In the genomic region with DNA sequence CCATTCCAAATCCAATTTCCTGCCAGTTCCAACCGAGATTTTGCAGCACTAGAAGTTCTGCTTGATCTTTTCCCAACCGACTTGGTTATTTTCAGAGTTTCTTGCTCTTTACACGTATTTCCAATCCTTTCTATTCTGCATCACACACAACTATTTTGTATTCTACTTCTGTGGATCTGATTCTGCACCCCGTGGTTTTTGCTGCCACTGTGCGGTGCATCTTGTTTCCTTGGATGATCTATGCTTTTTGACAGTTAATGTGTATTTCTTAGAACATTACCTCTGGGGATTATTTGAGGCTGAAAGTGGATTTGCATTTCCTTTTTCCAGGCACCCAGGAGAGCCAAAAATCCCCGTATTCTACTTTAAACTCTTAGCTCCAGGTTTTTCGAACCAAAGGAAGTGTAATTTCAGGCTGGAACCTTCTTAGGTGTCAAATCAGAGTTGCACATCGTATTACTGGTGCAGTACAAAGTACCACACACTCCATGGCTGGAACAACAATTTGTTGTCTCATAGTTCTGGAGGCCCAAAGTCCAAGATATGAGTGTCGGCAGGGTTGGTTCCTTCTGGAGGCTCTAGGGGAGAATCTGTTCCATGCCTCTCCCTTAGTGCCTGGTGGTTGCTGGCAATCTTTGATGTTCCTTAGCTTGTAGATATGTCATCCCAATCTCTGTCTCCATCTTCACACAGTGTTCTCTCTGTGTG, we compare ENCODE assay signal across 21 cellular contexts. TPM values are rescaled to one million over a fixed set of nuclear protein-coding genes. Genes with fewer than 3 reads are reported as not detected.
DNase-seq lines count a peak whose midpoint lies in the region; ATAC-seq, FAIRE-seq and TF ChIP-seq lines count a peak whose summit lies in the region.
"Had no signal": no experiment of that assay in that cellular context is flagged by ENCODE, and none has a peak within 500 bp of the region (broad histone marks: within the 10 kb centered on the region; RNA-seq: fewer than 3 reads in every experiment).

No MANE protein-coding gene starts in this region.

- FAIRE-seq in bronchial epithelial cell (lab: Jason Lieb, UNC) (peak; percentile 55), HepG2 (lab: Jason Lieb, UNC) (peak; percentile 43)
- FAIRE-seq: G401.6 had no signal

- no peaks in the 10 kb centered on the region for H3K36me3 Mint-ChIP-seq in activated naive CD8-positive, alpha-beta T cell treated with anti-CD3 and anti-CD28 coated beads, Interleukin-2, amount 10 ng/mL, durations not matched to agents 7 days and 5 days
- H3K36me3 Mint-ChIP-seq in activated naive CD8-positive, alpha-beta T cell treated with anti-CD3 and anti-CD28 coated beads for 36 hours, result no peaks in the 10 kb centered on the region

- H3K4me3 Mint-ChIP-seq in activated naive CD8-positive, alpha-beta T cell treated with anti-CD3 and anti-CD28 coated beads, Interleukin-2, amount 10 ng/mL, durations not matched to agents 7 days and 5 days, result peak overlapping the region; percentile 23
- no peak overlapping the region for H3K4me3 Mint-ChIP-seq in activated naive CD8-positive, alpha-beta T cell treated with anti-CD3 and anti-CD28 coated beads for 36 hours
- H3K4me3 Mint-ChIP-seq: CD4-positive, alpha-beta T cell had no signal

- in situ Hi-C loops in HepG2 (cut with HindIII; ENCODE audit: extremely low pct_ligation_motif_present, low pct_unique_long_range_greater_than_20kb), result no loop called here

- H3K4me1 ChIP-seq in HepG2 (ENCODE audit: insufficient read depth, low read length), result peaks cover 70% of the 10 kb centered on the region

- H2AFZ ChIP-seq in HepG2 (ENCODE audit: low read length), result no peak overlapping the region
- H2AFZ ChIP-seq: GM23248 had no signal

- no peaks in the 10 kb centered on the region for H3K9me3 Mint-ChIP-seq in activated naive CD8-positive, alpha-beta T cell treated with anti-CD3 and anti-CD28 coated beads, Interleukin-2, amount 10 ng/mL, durations not matched to agents 7 days and 5 days
- H3K9me3 Mint-ChIP-seq in activated naive CD8-positive, alpha-beta T cell treated with anti-CD3 and anti-CD28 coated beads for 36 hours, result no peaks in the 10 kb centered on the region
- H3K9me3 Mint-ChIP-seq: CD4-positive, alpha-beta T cell had no signal

- no peak for ATAC-seq in activated naive CD8-positive, alpha-beta T cell treated with anti-CD3 and anti-CD28 coated beads, Interleukin-2, amount 10 ng/mL, durations not matched to agents 7 days and 5 days (ENCODE audit: low read depth)
- ATAC-seq in HepG2 (peak; percentile 34), HG03175 (IDR thresholded peaks at IDR 0.05; ENCODE audit: unreplicated experiment) (no peak)
- ATAC-seq: Panc1 had no signal

- peaks cover 40% of the 10 kb centered on the region for H3K27me3 Mint-ChIP-seq in activated naive CD8-positive, alpha-beta T cell treated with anti-CD3 and anti-CD28 coated beads, Interleukin-2, amount 10 ng/mL, durations not matched to agents 7 days and 5 days
- H3K27me3 Mint-ChIP-seq in activated naive CD8-positive, alpha-beta T cell treated with anti-CD3 and anti-CD28 coated beads for 36 hours, result peaks cover 54% of the 10 kb centered on the region

- no peak overlapping the region for H3K27ac Mint-ChIP-seq in activated naive CD8-positive, alpha-beta T cell treated with anti-CD3 and anti-CD28 coated beads, Interleukin-2, amount 10 ng/mL, durations not matched to agents 7 days and 5 days
- no peak overlapping the region for H3K27ac Mint-ChIP-seq in activated naive CD8-positive, alpha-beta T cell treated with anti-CD3 and anti-CD28 coated beads for 36 hours
- H3K27ac Mint-ChIP-seq: CD4-positive, alpha-beta T cell had no signal

- H3K27me3 ChIP-seq in bronchial epithelial cell (ENCODE audit: control insufficient read depth, insufficient read depth, low read length) (no peaks in the 10 kb centered on the region), HepG2 (ENCODE audit: control insufficient read depth in 1 of 2, insufficient read depth in 2 of 2, low read length in 2 of 2) (no peaks in the 10 kb centered on the region)

- no peak for TF ChIP-seq EP300 in HepG2 (IDR thresholded peaks at IDR 0.05; ENCODE audit: low read depth in 2 of 2, low read length in 2 of 2)
- no peak for TF ChIP-seq EP300 in HepG2 (CRISPR knock-in tag; IDR thresholded peaks at IDR 0.05; ENCODE audit: borderline replicate concordance)

- 36% methylated on average over 9 of the region's 9 CpGs for WGBS in HepG2 (ENCODE audit: low lambda C conversion rate)

- no peaks in the 10 kb centered on the region for H3K9me3 ChIP-seq in HepG2 (ENCODE audit: low read length)

- intact Hi-C loops in HepG2 (cut with micrococcal nuclease; ENCODE audit: unreplicated experiment), result no loop called here

- peaks cover 6% of the 10 kb centered on the region for H3K4me1 Mint-ChIP-seq in activated naive CD8-positive, alpha-beta T cell treated with anti-CD3 and anti-CD28 coated beads, Interleukin-2, amount 10 ng/mL, durations not matched to agents 7 days and 5 days
- no peaks in the 10 kb centered on the region for H3K4me1 Mint-ChIP-seq in activated naive CD8-positive, alpha-beta T cell treated with anti-CD3 and anti-CD28 coated beads for 36 hours

- no peaks in the 10 kb centered on the region for H4K20me1 ChIP-seq in HepG2 (ENCODE audit: insufficient read depth, low read length)

- no TSS peak for BruUV-seq in HepG2 (replicated peaks; lab: Mats Ljungman, UMichigan)

- CTCF ChIA-PET in HepG2 (lab: Yijun Ruan, JAX; ENCODE audit: low intra/inter-chr PET ratio, low total read pairs), result no interaction called here

- no peak for DNase-seq in activated naive CD8-positive, alpha-beta T cell treated with anti-CD3 and anti-CD28 coated beads, Interleukin-2, amount 10 ng/mL, durations not matched to agents 7 days and 5 days
- DNase-seq in activated naive CD8-positive, alpha-beta T cell treated with anti-CD3 and anti-CD28 coated beads for 36 hours, result no peak
- DNase-seq in bronchial epithelial cell (ENCODE audit: low read depth) (no peak), HepG2 (ENCODE audit: low spot score) (peak; percentile 37), NCI-H128 (lab: John Stamatoyannopoulos, UW; ENCODE audit: unreplicated experiment) (no peak), NCI-H1092 (lab: John Stamatoyannopoulos, UW) (no peak)
- DNase-seq in stimulated activated CD8-positive, alpha-beta memory T cell treated with anti-CD3 and anti-CD28 coated beads, Interleukin-4, amount 100 ng/mL, for 48 hours, result peak; percentile 4
- DNase-seq: CD4-positive, alpha-beta T cell; GM23248; H7; Karpas-422; NCI-H1105; NCI-H146; NCI-H2029; NCI-H446; NCI-H524 treated with DMSO at 0.1 percent for 48 hours; SHP77 had no signal

- TF ChIP-seq RAD21 in HepG2 (CRISPR knock-in tag; IDR thresholded peaks at IDR 0.05), result no peak

- no peak overlapping the region for H3K9ac ChIP-seq in HepG2 (ENCODE audit: insufficient read depth, low read depth, low read length)
- H3K9ac ChIP-seq: GM23248 had no signal

- H3K4me3 ChIP-seq in bronchial epithelial cell (ENCODE audit: low read depth, low read length), result no peak overlapping the region
- H3K4me3 ChIP-seq in HepG2 (replicated peaks in 1 of 3; ENCODE audit: insufficient read depth in 1 of 3, low read depth in 2 of 3, low read length in 3 of 3), result no peak overlapping the region
- H3K4me3 ChIP-seq: GM23248 had no signal

- no peaks in the 10 kb centered on the region for H3K36me3 ChIP-seq in bronchial epithelial cell (ENCODE audit: control insufficient read depth, insufficient read depth, low read length)
- no peaks in the 10 kb centered on the region for H3K36me3 ChIP-seq in HepG2 (replicated peaks in 1 of 2; ENCODE audit: control insufficient read depth in 1 of 2, insufficient read depth in 2 of 2, low read length in 2 of 2)

- no peak for TF ChIP-seq POLR2A in HepG2 (IDR thresholded peaks at IDR 0.05; ENCODE audit: insufficient read depth in 1 of 2, low read depth in 2 of 2, low read length in 2 of 2)

- POLR2A ChIA-PET in activated naive CD8-positive, alpha-beta T cell treated with anti-CD3 and anti-CD28 coated beads, Interleukin-2, amount 10 ng/mL, durations not matched to agents 7 days and 5 days (lab: Charles Lee), result no interaction called here
- POLR2A ChIA-PET in HepG2 (lab: Yijun Ruan, JAX), result interaction anchor here (1.3 to 5.9 kb wide), 2 partner anchors 10 to 14 kb away, joined by 6 to 53 read pairs; a partner anchor contains a TSS

- peak overlapping the region; percentile 21 for H3K4me2 ChIP-seq in HepG2 (ENCODE audit: low read depth, low read length)

- no peak overlapping the region for H3K27ac ChIP-seq in HepG2 (ENCODE audit: extremely low read length, insufficient read depth, low read length)
- H3K27ac ChIP-seq: GM23248, RWPE1 had no signal

- no peaks in the 10 kb centered on the region for H3K79me2 ChIP-seq in HepG2 (ENCODE audit: insufficient read depth, low read length)

- TF ChIP-seq CTCF in bronchial epithelial cell (IDR thresholded peaks at IDR 0.05; ENCODE audit: insufficient read depth, low read length, severe bottlenecking) (no peak), HepG2 (CRISPR knock-in tag; IDR thresholded peaks at IDR 0.05) (no peak)

RNA-seq across cellular contexts. Expression of a gene that starts 14.7 kb away (rescaled TPM):
- total RNA-seq in activated naive CD8-positive, alpha-beta T cell treated with anti-CD3 and anti-CD28 coated beads, Interleukin-2, amount 10 ng/mL, durations not matched to agents 7 days and 5 days, result 1 to 10 TPM; 1.6 to 2.3 TPM
- total RNA-seq in activated naive CD8-positive, alpha-beta T cell treated with anti-CD3 and anti-CD28 coated beads for 36 hours, result 1 to 10 TPM; 2.3 to 2.7 TPM
- total RNA-seq in bronchial epithelial cell (under 0.01 and 0.26 TPM in 2 replicates), HepG2 (2016; rRNA removed; fragmentation: Illumina TruSeq; extraction: Trizol) (32.5 and 34.9 TPM in 2 replicates)
- total RNA-seq in HepG2 (2016; cell fraction: cytosol; rRNA removed; fragmentation: Illumina TruSeq; extraction: Trizol; ENCODE audit: low read depth), result 5.5 and 6.4 TPM in 2 replicates
- 25.6 and 34.1 TPM in 2 replicates for total RNA-seq in HepG2 (2016; cell fraction: insoluble cytoplasmic fraction; rRNA removed; fragmentation: Illumina TruSeq; extraction: Trizol)
- 13.0 TPM in 2 replicates for total RNA-seq in HepG2 (2016; cell fraction: membrane; rRNA removed; fragmentation: Illumina TruSeq; extraction: Trizol)
- total RNA-seq in HepG2 (2016; cell fraction: nucleus; rRNA removed; fragmentation: Illumina TruSeq; extraction: Trizol), result 26.8 and 31.9 TPM in 2 replicates
- polyA plus RNA-seq in HepG2 (2011; rRNA removed), result 11.6 and 15.6 TPM in 2 replicates
- polyA plus RNA-seq in HepG2 (2011; cell fraction: cytosol; rRNA removed), result 6.1 and 10.1 TPM in 2 replicates
- 107 and 130 TPM in 2 replicates for polyA plus RNA-seq in HepG2 (2011; cell fraction: nucleus; rRNA removed)
- 20.2 and 23.9 TPM in 2 replicates for polyA plus RNA-seq in HepG2 (2012)
- 4.0 and 4.1 TPM in 2 replicates for polyA plus RNA-seq in HepG2 (2016; cell fraction: cytosol; fragmentation: Illumina TruSeq; extraction: Trizol; ENCODE audit: low read depth)
- 23.4 and 31.6 TPM in 2 replicates for polyA plus RNA-seq in HepG2 (2016; cell fraction: insoluble cytoplasmic fraction; fragmentation: Illumina TruSeq; extraction: Trizol; ENCODE audit: low read depth)
- 7.8 and 8.3 TPM in 2 replicates for polyA plus RNA-seq in HepG2 (2016; cell fraction: membrane; fragmentation: Illumina TruSeq; extraction: Trizol; ENCODE audit: low read depth)
- 46.0 and 50.9 TPM in 2 replicates for polyA plus RNA-seq in HepG2 (2016; cell fraction: nucleus; fragmentation: Illumina TruSeq; extraction: Trizol; ENCODE audit: insufficient read depth, low read depth)
- 55.5 TPM in 1 of 2 replicates, not detected in the other for polyA minus RNA-seq in HepG2 (2011; rRNA and poly(A)+ RNA removed; ENCODE audit: low replicate concordance)
- polyA minus RNA-seq in HepG2 (2011; cell fraction: cytosol; rRNA and poly(A)+ RNA removed), result 17.1 and 19.0 TPM in 2 replicates
- polyA minus RNA-seq in HepG2 (2011; cell fraction: nucleus; rRNA and poly(A)+ RNA removed), result 35.9 and 37.7 TPM in 2 replicates

Comparison
In these comparisons a context has a peak if more than half of its experiments do, and no peak if none do; other contexts are left out.
1. DNase-seq: peak in HepG2 (single experiment) and stimulated activated CD8-positive, alpha-beta memory T cell treated with anti-CD3 and anti-CD28 coated beads, Interleukin-4, amount 100 ng/mL, for 48 hours (single experiment); none in activated naive CD8-positive, alpha-beta T cell treated with anti-CD3 and anti-CD28 coated beads, Interleukin-2, amount 10 ng/mL, durations not matched to agents 7 days and 5 days (single experiment), activated naive CD8-positive, alpha-beta T cell treated with anti-CD3 and anti-CD28 coated beads for 36 hours (single experiment), bronchial epithelial cell (single experiment), NCI-H128 (single experiment) and NCI-H1092 (single experiment).